Comparison of ENCODE assay signal across 27 cellular contexts in genomic region chr14:84003316-84003715, GRCh38.
"Had no signal": no experiment of that assay in that cellular context is flagged by ENCODE, and none has a peak within 500 bp of the region (broad histone marks: within the 10 kb centered on the region; RNA-seq: fewer than 3 reads in every experiment).

No MANE protein-coding gene starts in this region.

- H3K4me3 Mint-ChIP-seq: activated naive CD4-positive, alpha-beta T cell treated with anti-CD3 and anti-CD28 coated beads, Interleukin-2, amount 10 ng/mL, durations not matched to agents 7 days and 5 days; activated naive CD8-positive, alpha-beta T cell treated with anti-CD3 and anti-CD28 coated beads, Interleukin-2, amount 10 ng/mL, durations not matched to agents 7 days and 5 days; nephron progenitor cell; stimulated activated memory B cell treated with anti-CD40 and anti-IgM and Interleukin-4, amounts not matched to agents 10 μg/mL and 1 μg/mL and 100 μg/mL, for 72 hours; stimulated activated naive CD8-positive, alpha-beta T cell treated with anti-CD3 and anti-CD28 coated beads, Interleukin-15, amount 100 ng/mL, for 72 hours had no signal

- ATAC-seq: pancreas; psoas muscle; stimulated activated memory B cell treated with anti-CD40 and anti-IgM and Interleukin-4, amounts not matched to agents 10 μg/mL and 1 μg/mL and 100 μg/mL, for 72 hours; stimulated activated naive CD8-positive, alpha-beta T cell treated with anti-CD3 and anti-CD28 coated beads, Interleukin-15, amount 100 ng/mL, for 72 hours; upper lobe of right lung had no signal

- H3K27me3 Mint-ChIP-seq: activated naive CD4-positive, alpha-beta T cell treated with anti-CD3 and anti-CD28 coated beads, Interleukin-2, amount 10 ng/mL, durations not matched to agents 7 days and 5 days; activated naive CD8-positive, alpha-beta T cell treated with anti-CD3 and anti-CD28 coated beads, Interleukin-2, amount 10 ng/mL, durations not matched to agents 7 days and 5 days; stimulated activated memory B cell treated with anti-CD40 and anti-IgM and Interleukin-4, amounts not matched to agents 10 μg/mL and 1 μg/mL and 100 μg/mL, for 72 hours; stimulated activated naive CD8-positive, alpha-beta T cell treated with anti-CD3 and anti-CD28 coated beads, Interleukin-15, amount 100 ng/mL, for 72 hours had no signal

- H3K9me3 ChIP-seq: esophagus muscularis mucosa, left ventricle myocardium inferior, pancreas, psoas muscle, thyroid gland, upper lobe of right lung had no signal

- H3K27me3 ChIP-seq: brain microvascular endothelial cell, esophagus muscularis mucosa, pancreas, sigmoid colon, thyroid gland, upper lobe of right lung had no signal

- DNase-seq: activated CD4-positive, alpha-beta T cell treated with anti-CD3 and anti-CD28 coated beads for 4 hours; activated CD4-positive, alpha-beta T cell treated with anti-CD3 and anti-CD28 coated beads, Interleukin-2, amount 50 U/mL, for 4 hours; activated effector memory CD4-positive, alpha-beta T cell treated with anti-CD3 and anti-CD28 coated beads, Interleukin-2, amount 50 U/mL, for 16 hours; activated naive CD4-positive, alpha-beta T cell treated with anti-CD3 and anti-CD28 coated beads, Interleukin-2, amount 10 ng/mL, durations not matched to agents 7 days and 5 days; activated naive CD8-positive, alpha-beta T cell treated with anti-CD3 and anti-CD28 coated beads, Interleukin-2, amount 10 ng/mL, durations not matched to agents 7 days and 5 days; activated T-cell treated with anti-CD3 and anti-CD28 coated beads for 4 hours; amniotic stem cell; brain microvascular endothelial cell; left ventricle myocardium inferior; nephron progenitor cell; nucleus accumbens; pancreas; psoas muscle; sigmoid colon; small intestine; stimulated activated CD4-positive, alpha-beta T cell treated with anti-CD3 and anti-CD28 coated beads, Interleukin-4, amount 100 ng/mL, for 4 hours; stimulated activated CD8-positive, alpha-beta memory T cell treated with anti-CD3 and anti-CD28 coated beads, Interleukin-4, amount 100 ng/mL, for 48 hours; stimulated activated naive CD8-positive, alpha-beta T cell treated with anti-CD3 and anti-CD28 coated beads, Interleukin-15, amount 100 ng/mL, for 72 hours; substantia nigra; T-helper 1 cell; thyroid gland; upper lobe of right lung had no signal

- H3K27ac Mint-ChIP-seq: activated naive CD4-positive, alpha-beta T cell treated with anti-CD3 and anti-CD28 coated beads, Interleukin-2, amount 10 ng/mL, durations not matched to agents 7 days and 5 days; activated naive CD8-positive, alpha-beta T cell treated with anti-CD3 and anti-CD28 coated beads, Interleukin-2, amount 10 ng/mL, durations not matched to agents 7 days and 5 days; nephron progenitor cell; stimulated activated memory B cell treated with anti-CD40 and anti-IgM and Interleukin-4, amounts not matched to agents 10 μg/mL and 1 μg/mL and 100 μg/mL, for 72 hours; stimulated activated naive CD8-positive, alpha-beta T cell treated with anti-CD3 and anti-CD28 coated beads, Interleukin-15, amount 100 ng/mL, for 72 hours had no signal

- H3K27ac ChIP-seq: brain microvascular endothelial cell, coronary artery, esophagus muscularis mucosa, left ventricle myocardium inferior, pancreas, psoas muscle, sigmoid colon, thyroid gland, upper lobe of right lung, VCaP had no signal

- H3K36me3 ChIP-seq: brain microvascular endothelial cell, esophagus muscularis mucosa, left ventricle myocardium inferior, pancreas, sigmoid colon, thyroid gland, upper lobe of right lung had no signal

- H3K4me1 ChIP-seq: esophagus muscularis mucosa, left ventricle myocardium inferior, psoas muscle, upper lobe of right lung had no signal

- H3K4me1 Mint-ChIP-seq: activated naive CD4-positive, alpha-beta T cell treated with anti-CD3 and anti-CD28 coated beads, Interleukin-2, amount 10 ng/mL, durations not matched to agents 7 days and 5 days; activated naive CD8-positive, alpha-beta T cell treated with anti-CD3 and anti-CD28 coated beads, Interleukin-2, amount 10 ng/mL, durations not matched to agents 7 days and 5 days; stimulated activated memory B cell treated with anti-CD40 and anti-IgM and Interleukin-4, amounts not matched to agents 10 μg/mL and 1 μg/mL and 100 μg/mL, for 72 hours; stimulated activated naive CD8-positive, alpha-beta T cell treated with anti-CD3 and anti-CD28 coated beads, Interleukin-15, amount 100 ng/mL, for 72 hours had no signal

- H3K36me3 Mint-ChIP-seq: activated naive CD4-positive, alpha-beta T cell treated with anti-CD3 and anti-CD28 coated beads, Interleukin-2, amount 10 ng/mL, durations not matched to agents 7 days and 5 days; activated naive CD8-positive, alpha-beta T cell treated with anti-CD3 and anti-CD28 coated beads, Interleukin-2, amount 10 ng/mL, durations not matched to agents 7 days and 5 days; stimulated activated memory B cell treated with anti-CD40 and anti-IgM and Interleukin-4, amounts not matched to agents 10 μg/mL and 1 μg/mL and 100 μg/mL, for 72 hours had no signal

- H3K4me3 ChIP-seq: coronary artery, esophagus muscularis mucosa, left ventricle myocardium inferior, lung, pancreas, psoas muscle, sigmoid colon, thyroid gland, upper lobe of right lung had no signal
